ENCODE assay signal across 19 cellular contexts in genomic region chr12:107845226-107845979, GRCh38.
DNase-seq lines count a peak whose midpoint lies in the region; TF ChIP-seq lines count a peak whose summit lies in the region.
"Had no signal": no experiment of that assay in that cellular context is flagged by ENCODE, and none has a peak within 500 bp of the region (broad histone marks: within the 10 kb centered on the region; RNA-seq: fewer than 3 reads in every experiment).

No MANE protein-coding gene starts in this region.

- TF ChIP-seq POLR2A in transverse colon (IDR thresholded peaks at IDR 0.05), result no peak

- H2AFZ ChIP-seq in hepatocyte (no peak overlapping the region), Karpas-422 (ENCODE audit: low read length) (no peak overlapping the region)

- H3K4me1 ChIP-seq in HUES48 (ENCODE audit: control insufficient read depth, insufficient read depth, low read length) (no peaks in the 10 kb centered on the region), hepatocyte (ENCODE audit: insufficient read depth) (peaks cover 15% of the 10 kb centered on the region), Karpas-422 (ENCODE audit: low read length) (no peaks in the 10 kb centered on the region), transverse colon (peaks cover 0 to 20% (median 9%) of the 10 kb centered on the region in 4 donors)
- no peaks in the 10 kb centered on the region for H3K4me1 ChIP-seq in effector memory CD4-positive, alpha-beta T cell (ENCODE audit: control insufficient read depth, insufficient read depth, low read length, poor library complexity, severe bottlenecking)

- peak overlapping the region; percentile 96 for H3K4me2 ChIP-seq in hepatocyte
- H3K4me2 ChIP-seq in Karpas-422 (ENCODE audit: low read depth, low read length, poor library complexity, severe bottlenecking), result no peak overlapping the region
- H3K4me2 ChIP-seq: KMS-11 had no signal

- peaks cover 74% of the 10 kb centered on the region for H3K27me3 ChIP-seq in HUES48 (ENCODE audit: control insufficient read depth, insufficient read depth, low read length)
- peaks cover 72% of the 10 kb centered on the region for H3K27me3 ChIP-seq in hepatocyte
- no peaks in the 10 kb centered on the region; the same call in 1 of the 2 replicates for H3K27me3 ChIP-seq in Karpas-422 (ENCODE audit: low read length)
- peaks cover 23% of the 10 kb centered on the region for H3K27me3 ChIP-seq in effector memory CD4-positive, alpha-beta T cell (replicated peaks; ENCODE audit: control insufficient read depth, insufficient read depth, low read length, poor library complexity, severe bottlenecking)
- peaks cover 93% of the 10 kb centered on the region for H3K27me3 ChIP-seq in transverse colon

- H3K9me3 ChIP-seq in HUES48 (ENCODE audit: control insufficient read depth, insufficient read depth, low read length) (no peaks in the 10 kb centered on the region), hepatocyte (ENCODE audit: low read depth) (no peaks in the 10 kb centered on the region), Karpas-422 (ENCODE audit: low read length) (no peaks in the 10 kb centered on the region), transverse colon (no peaks in the 10 kb centered on the region)
- H3K9me3 ChIP-seq in effector memory CD4-positive, alpha-beta T cell (ENCODE audit: control insufficient read depth, low read length), result no peaks in the 10 kb centered on the region

- H3K36me3 ChIP-seq in HUES48 (ENCODE audit: control insufficient read depth, insufficient read depth, low read length), result no peaks in the 10 kb centered on the region
- no peaks in the 10 kb centered on the region for H3K36me3 ChIP-seq in hepatocyte (replicated peaks; ENCODE audit: insufficient read depth, low read depth)
- no peaks in the 10 kb centered on the region for H3K36me3 ChIP-seq in Karpas-422 (ENCODE audit: insufficient read depth, low read length)
- no peaks in the 10 kb centered on the region for H3K36me3 ChIP-seq in effector memory CD4-positive, alpha-beta T cell (ENCODE audit: control insufficient read depth, insufficient read depth, low read length)
- no peaks in the 10 kb centered on the region for H3K36me3 ChIP-seq in transverse colon

- peak overlapping the region; percentile 47 for H3K4me3 Mint-ChIP-seq in neural crest cell
- H3K4me3 Mint-ChIP-seq: CD4-positive, CD25-positive, alpha-beta regulatory T cell had no signal

- H3K27me3 Mint-ChIP-seq in neural crest cell (ENCODE audit: low read depth), result peaks cover 92% of the 10 kb centered on the region

- TF ChIP-seq EP300 in transverse colon (IDR thresholded peaks at IDR 0.05; ENCODE audit: low read depth), result no peak

- H3K9me2 ChIP-seq in hepatocyte (replicated peaks; ENCODE audit: insufficient read depth) (no peaks in the 10 kb centered on the region), Karpas-422 (replicated peaks; ENCODE audit: insufficient read depth, low read length) (no peaks in the 10 kb centered on the region)

- no peak for TF ChIP-seq CTCF in hepatocyte (IDR thresholded peaks at IDR 0.05; ENCODE audit: poor library complexity)
- TF ChIP-seq CTCF in neural crest cell (conservative IDR thresholded peaks at IDR 0.05), result no peak
- no peak for TF ChIP-seq CTCF in transverse colon (IDR thresholded peaks at IDR 0.05)

- H3K9ac ChIP-seq in HUES48 (ENCODE audit: low read depth, low read length) (no peak overlapping the region), Karpas-422 (ENCODE audit: low read length) (no peak overlapping the region)
- H3K9ac ChIP-seq: KMS-11 had no signal

- H3K36me3 Mint-ChIP-seq in neural crest cell (ENCODE audit: low read depth), result no peaks in the 10 kb centered on the region
- H3K36me3 Mint-ChIP-seq: CD4-positive, CD25-positive, alpha-beta regulatory T cell had no signal

- no peak overlapping the region for H3K27ac Mint-ChIP-seq in neural crest cell (ENCODE audit: unreplicated experiment)
- H3K27ac Mint-ChIP-seq: B cell; CD4-positive, CD25-positive, alpha-beta regulatory T cell had no signal

- H3K9me3 Mint-ChIP-seq in neural crest cell, result no peaks in the 10 kb centered on the region

- peak; percentile 36 for DNase-seq in D341Med (ENCODE audit: low spot score)
- no peak for DNase-seq in hepatocyte (ENCODE audit: low spot score)
- DNase-seq in neural crest cell (ENCODE audit: low read depth, low spot score), result no peak
- no peak for DNase-seq in head of caudate nucleus
- DNase-seq in Karpas-422, result no peak
- no peak for DNase-seq in effector memory CD4-positive, alpha-beta T cell
- no peak for DNase-seq in transverse colon
- DNase-seq: CD4-positive, CD25-positive, alpha-beta regulatory T cell; COR-L47; GDM1; NCI-H1417; NCI-H187; NCI-H2107; NCI-H510A; NCI-H774 had no signal

- intact Hi-C loops in head of caudate nucleus (cut with DNase I) (no loop called here), transverse colon (cut with DNase I; ENCODE audit: low total_unique reads) (no loop called here)

- in situ Hi-C loops in transverse colon (cut with MboI; ENCODE audit: low pct_ligation_motif_present in 1 of 4, low pct_unique_long_range_greater_than_20kb in 1 of 4, low sequenced_read_pairs in 3 of 4), result no loop called here

- H3K79me2 ChIP-seq in hepatocyte, result no peaks in the 10 kb centered on the region
- H3K79me2 ChIP-seq in Karpas-422 (ENCODE audit: low read length), result no peaks in the 10 kb centered on the region

- peaks cover 4% of the 10 kb centered on the region for H3K4me1 Mint-ChIP-seq in neural crest cell

- H3K4me3 ChIP-seq in HUES48 (ENCODE audit: low read depth, low read length), result peak overlapping the region; percentile 37; the same call in 1 of the 2 replicates
- H3K4me3 ChIP-seq in hepatocyte, result no peak overlapping the region
- H3K4me3 ChIP-seq in Karpas-422 (ENCODE audit: low read length), result no peak overlapping the region
- no peak overlapping the region for H3K4me3 ChIP-seq in effector memory CD4-positive, alpha-beta T cell (ENCODE audit: insufficient read depth, low read depth, low read length, poor library complexity, severe bottlenecking)
- no peak overlapping the region for H3K4me3 ChIP-seq in transverse colon
- H3K4me3 ChIP-seq: GM12878 had no signal

- H4K20me1 ChIP-seq in hepatocyte (ENCODE audit: insufficient read depth, poor library complexity, severe bottlenecking), result no peaks in the 10 kb centered on the region
- no peaks in the 10 kb centered on the region for H4K20me1 ChIP-seq in Karpas-422 (ENCODE audit: insufficient read depth, low read depth, low read length)

- H3K27ac ChIP-seq in HUES48 (ENCODE audit: low read depth, low read length) (no peak overlapping the region), hepatocyte (no peak overlapping the region), Karpas-422 (ENCODE audit: low read length) (no peak overlapping the region), transverse colon (no peak overlapping the region)
- no peak overlapping the region for H3K27ac ChIP-seq in effector memory CD4-positive, alpha-beta T cell (ENCODE audit: insufficient read depth, low read length, poor library complexity, severe bottlenecking)
- H3K27ac ChIP-seq: KMS-11 had no signal

- WGBS in hepatocyte (ENCODE audit: low lambda C conversion rate, missing lambda C conversion rate), result 68% methylated on average over 47 of the region's 51 CpGs
- 40% methylated on average over 51 of the region's 51 CpGs; no CpG with 5 or more reads in 1 of the 2 donors for WGBS in transverse colon (ENCODE audit: low coverage in 1 of 2), 2 donors
